ENCODE assay signal across 27 cellular contexts in the genomic region with DNA sequence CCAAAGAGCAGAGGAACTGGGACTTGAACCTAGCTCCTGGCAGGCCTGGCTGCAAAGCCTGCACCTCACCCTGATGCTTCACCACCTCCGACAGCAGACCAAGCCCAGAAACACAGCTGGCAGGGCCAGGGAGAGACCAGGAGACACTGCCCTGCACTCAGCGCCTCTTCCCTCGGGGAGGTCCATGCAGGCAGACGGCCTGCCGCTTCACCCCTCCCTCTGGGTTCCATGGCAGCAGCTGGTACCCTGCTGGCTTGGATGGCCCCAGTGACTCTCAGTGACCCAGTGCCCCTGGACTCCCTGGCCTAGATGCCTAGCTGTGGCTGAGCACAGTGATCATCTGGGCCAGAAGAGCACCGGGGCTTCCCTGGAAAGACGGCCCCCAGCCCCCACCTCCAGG.
"Had no signal": no experiment of that assay in that cellular context is flagged by ENCODE, and none has a peak within 500 bp of the region (broad histone marks: within the 10 kb centered on the region; RNA-seq: fewer than 3 reads in every experiment).

No MANE protein-coding gene starts in this region.

- FAIRE-seq: endometrium, endothelial cell of umbilical vein had no signal

- H3K27me3 ChIP-seq: body of pancreas, colonic mucosa had no signal

- H3K36me3 ChIP-seq: colonic mucosa, esophagus squamous epithelium, gastroesophageal sphincter had no signal

- DNase-seq: activated CD4-positive, alpha-beta T cell treated with anti-CD3 and anti-CD28 coated beads for 48 hours; activated CD4-positive, alpha-beta T cell treated with anti-CD3 and anti-CD28 coated beads, Interleukin-2, amount 50 U/mL, for 1 hour; activated CD4-positive, alpha-beta T cell treated with anti-CD3 and anti-CD28 coated beads, Interleukin-2, amount 50 U/mL, for 48 hours; activated CD8-positive, alpha-beta memory T cell treated with anti-CD3 and anti-CD28 coated beads for 24 hours; activated CD8-positive, alpha-beta T cell treated with anti-CD3 and anti-CD28 coated beads for 36 hours; activated effector memory CD4-positive, alpha-beta T cell treated with Interleukin-2 at 50 U/mL for 16 hours; activated gamma-delta T cell treated with Interleukin-2 at 50 U/mL for 16 hours; activated naive CD4-positive, alpha-beta T cell treated with anti-CD3 and anti-CD28 coated beads, Interleukin-2, amount 50 U/mL, for 16 hours; activated naive CD4-positive, alpha-beta T cell treated with Interleukin-2 at 50 U/mL for 16 hours; activated T-cell treated with anti-CD3 and anti-CD28 coated beads, Interleukin-2, amount 50 U/mL, for 4 hours; amniotic stem cell; anterior cingulate cortex; body of pancreas; caudate nucleus; colonic mucosa; effector CD8-positive, alpha-beta T cell; esophagus squamous epithelium; foreskin melanocyte; T-helper 1 cell; T-helper 17 cell; T1000 had no signal

- H3K27ac ChIP-seq: body of pancreas, colonic mucosa, epithelial cell of prostate, esophagus squamous epithelium, gastroesophageal sphincter had no signal

- H3K4me3 ChIP-seq: body of pancreas, colonic mucosa, esophagus squamous epithelium, gastroesophageal sphincter had no signal

- H3K9me3 ChIP-seq: body of pancreas, colonic mucosa, esophagus squamous epithelium, gastroesophageal sphincter had no signal

- ATAC-seq: activated CD8-positive, alpha-beta T cell treated with anti-CD3 and anti-CD28 coated beads for 36 hours; activated T-cell treated with anti-CD3 and anti-CD28 coated beads, Interleukin-2, amount 50 U/mL, for 4 hours; activated T-helper 17 cell treated with anti-CD3 and anti-CD28 coated beads, Interleukin-2, amount 50 U/mL, for 72 hours; body of pancreas; gastroesophageal sphincter; T-helper 17 cell; WTC11 had no signal
